Comparison of ENCODE assay signal across 20 cellular contexts in the genomic region with DNA sequence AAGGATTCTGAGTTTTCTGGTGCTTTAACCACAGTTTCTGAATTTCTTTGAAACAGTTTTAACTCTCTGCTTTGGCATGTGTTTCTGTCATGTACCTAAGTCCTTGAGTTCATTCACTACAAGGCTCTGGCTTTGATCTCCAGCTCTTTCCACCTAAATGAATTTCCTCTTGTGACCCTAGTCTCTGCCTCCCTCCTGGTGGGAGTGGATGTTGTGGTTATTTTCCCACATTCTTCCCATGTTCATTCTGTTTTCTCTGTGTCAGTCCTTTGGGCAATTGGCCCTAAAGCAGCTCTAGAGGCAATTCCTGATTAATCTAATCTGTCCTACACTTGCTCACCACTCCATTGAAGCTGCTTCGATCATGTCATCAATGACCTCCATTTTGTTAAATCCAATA. TPM values are rescaled to one million over a fixed set of nuclear protein-coding genes. Genes with fewer than 3 reads are reported as not detected.
"Had no signal": no experiment of that assay in that cellular context is flagged by ENCODE, and none has a peak within 500 bp of the region (broad histone marks: within the 10 kb centered on the region; RNA-seq: fewer than 3 reads in every experiment).

No MANE protein-coding gene starts in this region.

- H3K9me3 ChIP-seq: gastrocnemius medialis had no signal

- H3K4me3 Mint-ChIP-seq: activated CD4-positive, alpha-beta memory T cell treated with anti-CD3 and anti-CD28 coated beads for 36 hours; activated naive CD8-positive, alpha-beta T cell treated with anti-CD3 and anti-CD28 coated beads for 36 hours; naive thymus-derived CD4-positive, alpha-beta T cell had no signal

- H3K36me3 ChIP-seq: cardiac muscle cell, gastrocnemius medialis had no signal

- H3K4me1 ChIP-seq: gastrocnemius medialis had no signal

- H3K9me3 Mint-ChIP-seq: activated CD4-positive, alpha-beta memory T cell treated with anti-CD3 and anti-CD28 coated beads for 36 hours; activated naive CD8-positive, alpha-beta T cell treated with anti-CD3 and anti-CD28 coated beads for 36 hours had no signal

- H3K36me3 Mint-ChIP-seq: activated CD4-positive, alpha-beta memory T cell treated with anti-CD3 and anti-CD28 coated beads for 36 hours; activated naive CD8-positive, alpha-beta T cell treated with anti-CD3 and anti-CD28 coated beads for 36 hours had no signal

- H3K27ac Mint-ChIP-seq: activated CD4-positive, alpha-beta memory T cell treated with anti-CD3 and anti-CD28 coated beads for 36 hours; activated naive CD8-positive, alpha-beta T cell treated with anti-CD3 and anti-CD28 coated beads for 36 hours; naive thymus-derived CD4-positive, alpha-beta T cell; progenitor cell of endocrine pancreas had no signal

- DNase-seq: activated CD4-positive, alpha-beta memory T cell treated with anti-CD3 and anti-CD28 coated beads for 36 hours; activated CD4-positive, alpha-beta T cell treated with anti-CD3 and anti-CD28 coated beads for 1 hour; activated gamma-delta T cell treated with Interleukin-2 at 50 U/mL for 16 hours; activated naive CD8-positive, alpha-beta T cell treated with anti-CD3 and anti-CD28 coated beads for 36 hours; activated T-cell treated with anti-CD3 and anti-CD28 coated beads, Interleukin-2, amount 50 U/mL, for 48 hours; cortex of kidney; effector CD8-positive, alpha-beta T cell; gastrocnemius medialis; hypothalamus; left cardiac atrium; naive thymus-derived CD4-positive, alpha-beta T cell; nucleus accumbens; stimulated activated CD4-positive, alpha-beta T cell treated with anti-CD3 and anti-CD28 coated beads, Interleukin-12 subunit alpha, Interleukin-12 subunit beta, amount 100 ng/mL, for 4 hours; stimulated activated naive CD4-positive, alpha-beta T cell; substantia nigra; trophoblast cell had no signal

- H3K27me3 Mint-ChIP-seq: activated CD4-positive, alpha-beta memory T cell treated with anti-CD3 and anti-CD28 coated beads for 36 hours; progenitor cell of endocrine pancreas had no signal

- H3K4me3 ChIP-seq: cardiac muscle cell, gastrocnemius medialis, lung had no signal

- H3K27me3 ChIP-seq: cardiac muscle cell, gastrocnemius medialis had no signal

- ATAC-seq: gastrocnemius medialis; left cardiac atrium; naive thymus-derived CD4-positive, alpha-beta T cell; sciatic nerve had no signal

- H3K27ac ChIP-seq: cardiac muscle cell, gastrocnemius medialis had no signal

- H3K4me1 Mint-ChIP-seq: activated naive CD8-positive, alpha-beta T cell treated with anti-CD3 and anti-CD28 coated beads for 36 hours; naive thymus-derived CD4-positive, alpha-beta T cell had no signal

RNA-seq across cellular contexts. Expression of gene DPYSL3, which starts 28.4 kb away (rescaled TPM):
- total RNA-seq: activated CD4-positive, alpha-beta memory T cell treated with anti-CD3 and anti-CD28 coated beads for 36 hours had no signal
- polyA plus RNA-seq: naive thymus-derived CD4-positive, alpha-beta T cell had no signal
